In the genomic region with DNA sequence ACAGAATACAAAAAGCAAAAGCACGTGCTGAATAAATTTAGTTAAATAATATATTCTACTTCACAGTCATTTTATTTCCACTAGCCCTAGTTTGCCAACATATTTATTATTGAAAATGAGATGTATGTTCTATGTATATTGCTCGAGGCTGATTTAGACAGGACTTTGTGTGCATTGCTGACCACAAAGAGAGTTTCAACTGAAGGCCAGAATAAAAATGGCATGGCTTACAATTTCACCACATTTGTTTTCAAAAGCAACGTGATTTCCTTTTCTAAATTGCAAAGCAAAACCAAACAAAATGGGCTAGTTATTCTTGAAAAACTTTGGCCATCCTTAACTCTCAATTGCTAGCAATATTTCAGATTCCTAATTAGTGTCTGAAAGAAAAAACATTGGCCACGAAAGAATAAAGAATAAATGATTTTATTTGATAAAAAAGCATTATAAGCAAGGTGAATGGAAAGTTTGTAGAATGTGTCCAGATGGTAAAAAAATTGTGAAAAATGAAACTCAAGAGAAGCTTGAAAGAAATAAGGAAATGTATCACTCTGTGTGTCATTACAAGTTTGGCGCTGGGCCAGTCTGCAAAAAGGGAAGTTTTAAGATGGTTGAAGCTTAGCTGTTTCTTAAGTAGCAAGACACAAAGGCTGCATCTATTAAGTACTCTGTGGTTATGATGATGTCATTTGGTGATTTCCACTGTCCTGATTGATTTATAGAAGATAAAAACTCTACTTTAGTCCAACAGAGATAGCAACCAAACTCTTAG, we compare ENCODE assay signal across 9 cellular contexts.
DNase-seq lines count a peak whose midpoint lies in the region; ATAC-seq and TF ChIP-seq lines count a peak whose summit lies in the region.
"Had no signal": no experiment of that assay in that cellular context is flagged by ENCODE, and none has a peak within 500 bp of the region (broad histone marks: within the 10 kb centered on the region; RNA-seq: fewer than 3 reads in every experiment).

No MANE protein-coding gene starts in this region.

- H3K27ac Mint-ChIP-seq in IgD-negative memory B cell: peak overlapping the region; percentile 4 to 64 (median 45)
- H3K27ac Mint-ChIP-seq in activated T-helper 17 cell treated with anti-CD3 and anti-CD28 coated beads, Interleukin-2, amount 50 U/mL, for 72 hours: peak overlapping the region; percentile 47
- H3K27ac Mint-ChIP-seq in mesothelial cell of epicardium: peak overlapping the region; percentile 39
- H3K27ac Mint-ChIP-seq: T-cell had no signal

- DNase-seq in mesothelial cell of epicardium (ENCODE audit: low spot score in 2 of 2, unreplicated experiment in 2 of 2): no peak
- no peak for DNase-seq in BE2C
- no peak for DNase-seq in GM03348 (ENCODE audit: low spot score)

- TF ChIP-seq CTCF in mesothelial cell of epicardium (IDR thresholded peaks at IDR 0.05; ENCODE audit: unreplicated experiment) (no peak), gastroesophageal sphincter (IDR thresholded peaks at IDR 0.05) (no peak), BE2C (IDR thresholded peaks at IDR 0.05; ENCODE audit: low read depth, low read length) (no peak)

- H3K4me3 Mint-ChIP-seq in IgD-negative memory B cell (no peak overlapping the region), mesothelial cell of epicardium (no peak overlapping the region)
- peak overlapping the region; percentile 30 for H3K4me3 Mint-ChIP-seq in activated T-helper 17 cell treated with anti-CD3 and anti-CD28 coated beads, Interleukin-2, amount 50 U/mL, for 72 hours
- H3K4me3 Mint-ChIP-seq: T-cell had no signal

- peaks cover 0 to 11% (median 5%) of the 10 kb centered on the region in 3 donors for H3K4me1 Mint-ChIP-seq in IgD-negative memory B cell
- H3K4me1 Mint-ChIP-seq in activated T-helper 17 cell treated with anti-CD3 and anti-CD28 coated beads, Interleukin-2, amount 50 U/mL, for 72 hours: no peaks in the 10 kb centered on the region
- peaks cover 18% of the 10 kb centered on the region for H3K4me1 Mint-ChIP-seq in mesothelial cell of epicardium

- H3K4me1 ChIP-seq in gastroesophageal sphincter (no peaks in the 10 kb centered on the region), BE2C (no peaks in the 10 kb centered on the region)

- H3K27me3 ChIP-seq in gastroesophageal sphincter: peaks cover 7% of the 10 kb centered on the region
- H3K27me3 ChIP-seq in BE2C: no peaks in the 10 kb centered on the region

- no peak overlapping the region for H3K27ac ChIP-seq in gastroesophageal sphincter

- no peaks in the 10 kb centered on the region for H3K27me3 Mint-ChIP-seq in IgD-negative memory B cell
- H3K27me3 Mint-ChIP-seq in activated T-helper 17 cell treated with anti-CD3 and anti-CD28 coated beads, Interleukin-2, amount 50 U/mL, for 72 hours: peaks cover 15% of the 10 kb centered on the region
- no peaks in the 10 kb centered on the region for H3K27me3 Mint-ChIP-seq in mesothelial cell of epicardium (ENCODE audit: low read depth)

- H3K9me3 ChIP-seq in gastroesophageal sphincter: no peaks in the 10 kb centered on the region
- no peaks in the 10 kb centered on the region for H3K9me3 ChIP-seq in BE2C

- H3K36me3 Mint-ChIP-seq in IgD-negative memory B cell: no peaks in the 10 kb centered on the region
- no peaks in the 10 kb centered on the region for H3K36me3 Mint-ChIP-seq in activated T-helper 17 cell treated with anti-CD3 and anti-CD28 coated beads, Interleukin-2, amount 50 U/mL, for 72 hours (ENCODE audit: low read depth)
- no peaks in the 10 kb centered on the region for H3K36me3 Mint-ChIP-seq in mesothelial cell of epicardium
- H3K36me3 Mint-ChIP-seq: T-cell had no signal

- ATAC-seq in GM18498 (IDR thresholded peaks at IDR 0.05; ENCODE audit: unreplicated experiment) (peak; percentile 97), GM21619 (IDR thresholded peaks at IDR 0.05; ENCODE audit: unreplicated experiment) (peak; percentile 94), gastroesophageal sphincter (no peak)
- peak; percentile 88 for ATAC-seq in activated T-helper 17 cell treated with anti-CD3 and anti-CD28 coated beads, Interleukin-2, amount 50 U/mL, for 72 hours (replicated peaks)
- ATAC-seq: T-cell had no signal

- TF ChIP-seq EP300 in gastroesophageal sphincter (IDR thresholded peaks at IDR 0.05): no peak

- no peaks in the 10 kb centered on the region for H3K36me3 ChIP-seq in gastroesophageal sphincter
- no peaks in the 10 kb centered on the region for H3K36me3 ChIP-seq in BE2C

- 46 to 63% methylated on average over 5 of the region's 5 CpGs for WGBS in gastroesophageal sphincter (ENCODE audit: low coverage in 1 of 2), 2 donors

- no peak overlapping the region for H3K4me3 ChIP-seq in gastroesophageal sphincter
- no peak overlapping the region for H3K4me3 ChIP-seq in BE2C (ENCODE audit: low read depth, low read length)

- H3K9me3 Mint-ChIP-seq in IgD-negative memory B cell: no peaks in the 10 kb centered on the region
- no peaks in the 10 kb centered on the region for H3K9me3 Mint-ChIP-seq in activated T-helper 17 cell treated with anti-CD3 and anti-CD28 coated beads, Interleukin-2, amount 50 U/mL, for 72 hours
- no peaks in the 10 kb centered on the region for H3K9me3 Mint-ChIP-seq in mesothelial cell of epicardium
- H3K9me3 Mint-ChIP-seq: T-cell had no signal

- no peak for TF ChIP-seq POLR2A in gastroesophageal sphincter (IDR thresholded peaks at IDR 0.05)
